31 cellular contexts compared by ENCODE assay signal in the genomic region with DNA sequence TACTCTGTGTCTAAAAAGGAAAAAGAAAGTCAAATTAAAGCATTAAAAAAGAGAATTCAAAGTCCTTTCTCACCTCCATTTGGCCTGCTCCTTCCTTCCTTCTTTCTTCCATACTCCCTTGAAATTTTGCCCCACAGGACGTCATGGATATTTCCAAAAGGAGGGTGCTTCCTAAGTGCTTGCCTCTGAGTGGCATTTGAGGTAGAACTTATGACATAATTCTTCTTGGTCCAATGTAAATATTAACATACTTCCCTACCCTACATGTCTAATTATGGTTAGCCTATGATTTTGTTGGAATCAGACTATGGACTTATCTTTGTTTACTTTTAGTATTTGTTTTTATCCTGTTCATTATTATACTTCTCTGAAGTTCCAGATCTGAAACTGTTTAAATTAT.
DNase-seq lines count a peak whose midpoint lies in the region; ATAC-seq, FAIRE-seq and TF ChIP-seq lines count a peak whose summit lies in the region.
"Had no signal": no experiment of that assay in that cellular context is flagged by ENCODE, and none has a peak within 500 bp of the region (broad histone marks: within the 10 kb centered on the region; RNA-seq: fewer than 3 reads in every experiment).

No MANE protein-coding gene starts in this region.

- H3K4me3 ChIP-seq in IMR-90 (ENCODE audit: insufficient read depth, low read depth, low read length): no peak overlapping the region
- peak overlapping the region in 2 of 3 experiments; percentile 12 to 48 for H3K4me3 ChIP-seq in endothelial cell of umbilical vein (replicated peaks in 1 of 3; ENCODE audit: insufficient read depth in 1 of 3, low read depth in 1 of 3, low read length in 3 of 3)
- no peak overlapping the region for H3K4me3 ChIP-seq in HAP-1
- H3K4me3 ChIP-seq: adrenal gland, BLaER1, cardiac muscle cell, GM12878, testis had no signal

- no peaks in the 10 kb centered on the region for H3K27me3 Mint-ChIP-seq in mesothelial cell of epicardium (ENCODE audit: low read depth)
- peaks cover 11% of the 10 kb centered on the region for H3K27me3 Mint-ChIP-seq in activated T-cell treated with anti-CD3 and anti-CD28 coated beads, Interleukin-2, amount 50 U/mL, for 24 hours

- H2AK9ac ChIP-seq in IMR-90 (replicated peaks; ENCODE audit: low read depth, low read length, poor library complexity): no peak overlapping the region

- no peaks in the 10 kb centered on the region for H3K36me3 Mint-ChIP-seq in mesothelial cell of epicardium
- H3K36me3 Mint-ChIP-seq in activated T-cell treated with anti-CD3 and anti-CD28 coated beads, Interleukin-2, amount 50 U/mL, for 24 hours (ENCODE audit: low read depth): no peaks in the 10 kb centered on the region
- H3K36me3 Mint-ChIP-seq: stimulated activated memory B cell treated with anti-CD40 and anti-IgM and Interleukin-4, amounts not matched to agents 10 μg/mL and 1 μg/mL and 100 μg/mL, for 72 hours; T-cell had no signal

- TF ChIP-seq POLR2A in IMR-90 (IDR thresholded peaks at IDR 0.05; ENCODE audit: low read depth, low read length): no peak
- no peak for TF ChIP-seq POLR2A in endothelial cell of umbilical vein (IDR thresholded peaks at IDR 0.05; ENCODE audit: low read depth, low read length)

- ATAC-seq in IMR-90 (ENCODE audit: low read depth): peak; percentile 18
- ATAC-seq: GM12878; stimulated activated memory B cell treated with anti-CD40 and anti-IgM and Interleukin-4, amounts not matched to agents 10 μg/mL and 1 μg/mL and 100 μg/mL, for 72 hours; T-cell had no signal

- peaks cover 5% of the 10 kb centered on the region for H3K4me1 Mint-ChIP-seq in mesothelial cell of epicardium
- H3K4me1 Mint-ChIP-seq in activated T-cell treated with anti-CD3 and anti-CD28 coated beads, Interleukin-2, amount 50 U/mL, for 24 hours (ENCODE audit: low read depth): peaks cover 2% of the 10 kb centered on the region
- H3K4me1 Mint-ChIP-seq: stimulated activated memory B cell treated with anti-CD40 and anti-IgM and Interleukin-4, amounts not matched to agents 10 μg/mL and 1 μg/mL and 100 μg/mL, for 72 hours; T-cell had no signal

- FAIRE-seq in endothelial cell of umbilical vein (lab: Jason Lieb, UNC): no peak
- FAIRE-seq: GM12878, keratinocyte had no signal

- H2BK120ac ChIP-seq in IMR-90 (ENCODE audit: low read depth, low read length): no peak overlapping the region

- H3K79me1 ChIP-seq in IMR-90 (ENCODE audit: low read depth in 1 of 2, low read length in 2 of 2): no peaks in the 10 kb centered on the region

- no peak overlapping the region for H2AFZ ChIP-seq in IMR-90 (replicated peaks; ENCODE audit: low read length, poor library complexity)
- H2AFZ ChIP-seq in endothelial cell of umbilical vein (ENCODE audit: low read depth, low read length): peak overlapping the region; percentile 57

- H3K27ac ChIP-seq in 22Rv1 (peak overlapping the region; percentile 59), IMR-90 (ENCODE audit: insufficient read depth, low read length) (no peak overlapping the region), endothelial cell of umbilical vein (ENCODE audit: insufficient read depth, low read depth, low read length) (peak overlapping the region; percentile 90)
- H3K27ac ChIP-seq: adrenal gland, BLaER1, cardiac muscle cell, testis had no signal

- no peak overlapping the region for H2BK20ac ChIP-seq in IMR-90 (ENCODE audit: low read depth, low read length)

- no peak overlapping the region for H4K91ac ChIP-seq in IMR-90 (ENCODE audit: insufficient read depth, low read depth, low read length)

- TF ChIP-seq CTCF in 22Rv1 (IDR thresholded peaks at IDR 0.05): no peak
- TF ChIP-seq CTCF in IMR-90 (conservative IDR thresholded peaks at IDR 0.05; ENCODE audit: low read depth, low read length): no peak
- TF ChIP-seq CTCF in endothelial cell of umbilical vein (IDR thresholded peaks at IDR 0.05; ENCODE audit: extremely low read depth in 1 of 2, insufficient read depth in 1 of 2, low read depth in 1 of 2, low read length in 2 of 2): no peak
- TF ChIP-seq CTCF in mesothelial cell of epicardium (IDR thresholded peaks at IDR 0.05; ENCODE audit: unreplicated experiment): no peak

- WGBS in IMR-90 (ENCODE audit: extremely low coverage in 2 of 2, insufficient read length in 1 of 2), 2 experiments: no CpG with 5 or more reads among the region's 1 CpG

- DNase-seq in IMR-90 (peak; percentile 17), endothelial cell of umbilical vein (ENCODE audit: low read depth, low spot score) (no peak), mesothelial cell of epicardium (ENCODE audit: low spot score in 2 of 2, unreplicated experiment in 2 of 2) (no peak), islet precursor cell (no peak), HAP-1 (ENCODE audit: low spot score in 2 of 2) (no peak), HEK293T (ENCODE audit: extremely low spot score) (no peak)
- DNase-seq in activated T-cell treated with anti-CD3 and anti-CD28 coated beads, Interleukin-2, amount 50 U/mL, for 24 hours: no peak
- DNase-seq: activated CD4-positive, CD25-positive, alpha-beta regulatory T cell treated with anti-CD3 and anti-CD28 coated beads, Interleukin-2, amount 50 U/mL, for 72 hours; activated naive CD4-positive, alpha-beta T cell treated with Interleukin-2 at 50 U/mL for 16 hours; activated T-cell treated with anti-CD3 and anti-CD28 coated beads, Interleukin-2, amount 50 U/mL, for 48 hours; adrenal gland; Caco-2; cortex of kidney; endodermal cell; HCEC 1CT; mammary epithelial cell; NCI-H1105 treated with DMSO at 0.1 percent for 48 hours; NCI-H2029; NCI-H345; nucleus accumbens; retina; Right ventricle myocardium superior; stimulated activated CD4-positive, alpha-beta T cell treated with anti-CD3 and anti-CD28 coated beads, Interleukin-4, amount 100 ng/mL, for 1 hour; T-cell; testis had no signal

- intact Hi-C loops in IMR-90 (cut with micrococcal nuclease) (loop anchor here (10.0 kb wide), 2 partner anchors 115 to 205 kb away; no protein-coding TSS in a partner anchor), endothelial cell of umbilical vein (cut with micrococcal nuclease) (loop anchor here (1.0 to 5.0 kb wide), 7 partner anchors 47 to 309 kb away; partner anchors contain the start of genes DOK5 and PFDN4)

- peak overlapping the region; percentile 7 for H3K27ac Mint-ChIP-seq in mesothelial cell of epicardium
- no peak overlapping the region for H3K27ac Mint-ChIP-seq in activated T-cell treated with anti-CD3 and anti-CD28 coated beads, Interleukin-2, amount 50 U/mL, for 24 hours
- H3K27ac Mint-ChIP-seq: endodermal cell; stimulated activated memory B cell treated with anti-CD40 and anti-IgM and Interleukin-4, amounts not matched to agents 10 μg/mL and 1 μg/mL and 100 μg/mL, for 72 hours; T-cell had no signal

- H3K36me3 ChIP-seq in IMR-90 (ENCODE audit: control insufficient read depth, insufficient read depth, low read length) (no peaks in the 10 kb centered on the region), endothelial cell of umbilical vein (ENCODE audit: control insufficient read depth in 2 of 2, extremely low read depth in 1 of 2, insufficient read depth in 2 of 2, low read length in 2 of 2) (no peaks in the 10 kb centered on the region), HAP-1 (replicated peaks) (no peaks in the 10 kb centered on the region)
- H3K36me3 ChIP-seq: adrenal gland, BLaER1, cardiac muscle cell had no signal

- H3K9me1 ChIP-seq in IMR-90 (ENCODE audit: insufficient read depth, low read length) (peaks cover 3% of the 10 kb centered on the region; the same call in 1 of the 2 replicates), endothelial cell of umbilical vein (replicated peaks; ENCODE audit: control insufficient read depth, extremely low read depth, insufficient read depth, low read length) (no peaks in the 10 kb centered on the region)

- H4K20me1 ChIP-seq in IMR-90 (ENCODE audit: insufficient read depth, low read length): no peaks in the 10 kb centered on the region
- H4K20me1 ChIP-seq in endothelial cell of umbilical vein (replicated peaks; ENCODE audit: control insufficient read depth, extremely low read depth, insufficient read depth, low read length): no peaks in the 10 kb centered on the region
- H4K20me1 ChIP-seq: BLaER1 had no signal

- H2AK5ac ChIP-seq in IMR-90 (ENCODE audit: low read depth, low read length): 0 out of 2 replicates have a peak overlapping the region, but pooled peaks have one; percentile 27

- dilution Hi-C loops in IMR-90 (cut with HindIII; ENCODE audit: low sequenced_read_pairs, unreplicated experiment): no loop called here
- dilution Hi-C loops in endothelial cell of umbilical vein (cut with MboI; ENCODE audit: extremely low pct_ligation_motif_present, low sequenced_read_pairs): no loop called here

- peak overlapping the region; percentile 24 for H2BK5ac ChIP-seq in IMR-90 (ENCODE audit: low read depth, low read length, poor library complexity, severe bottlenecking)

- H3K9me3 ChIP-seq in IMR-90 (ENCODE audit: control insufficient read depth, insufficient read depth, low read length) (no peaks in the 10 kb centered on the region), endothelial cell of umbilical vein (replicated peaks; ENCODE audit: control insufficient read depth, insufficient read depth, low read length) (no peaks in the 10 kb centered on the region), HAP-1 (no peaks in the 10 kb centered on the region; the same call in 1 of the 2 replicates)
- H3K9me3 ChIP-seq: adrenal gland, BLaER1, Caco-2, testis had no signal

- H3K79me2 ChIP-seq in endothelial cell of umbilical vein (ENCODE audit: control insufficient read depth, insufficient read depth, low read length): no peaks in the 10 kb centered on the region

- H3K4me1 ChIP-seq in IMR-90 (ENCODE audit: control insufficient read depth, insufficient read depth, low read length) (peaks cover 4% of the 10 kb centered on the region), endothelial cell of umbilical vein (ENCODE audit: control insufficient read depth, extremely low read depth, insufficient read depth, low read length) (peaks cover 47% of the 10 kb centered on the region), HAP-1 (no peaks in the 10 kb centered on the region)
- H3K4me1 ChIP-seq: Caco-2, testis had no signal

- H3K9ac ChIP-seq in IMR-90 (ENCODE audit: low read depth, low read length): no peak overlapping the region
- peak overlapping the region; percentile 61 for H3K9ac ChIP-seq in endothelial cell of umbilical vein (replicated peaks; ENCODE audit: extremely low read depth, insufficient read depth, low read length)
- H3K9ac ChIP-seq: BLaER1 had no signal

- H3K27me3 ChIP-seq in IMR-90 (ENCODE audit: control insufficient read depth, insufficient read depth, low read length): no peaks in the 10 kb centered on the region
- no peaks in the 10 kb centered on the region for H3K27me3 ChIP-seq in endothelial cell of umbilical vein (ENCODE audit: control insufficient read depth in 2 of 2, insufficient read depth in 2 of 2, low read length in 2 of 2)
- no peaks in the 10 kb centered on the region for H3K27me3 ChIP-seq in HAP-1 (ENCODE audit: low read depth)
- H3K27me3 ChIP-seq: adrenal gland, BLaER1, cardiac muscle cell, testis had no signal

- CTCF ChIA-PET in IMR-90 (lab: Yijun Ruan, JAX): no interaction called here
- CTCF ChIA-PET in endothelial cell of umbilical vein (lab: Charles Lee): interaction anchor here (1.1 to 1.4 kb wide), 5 partner anchors 13 to 220 kb away, joined by 3 to 4 read pairs (median 3); no protein-coding TSS in a partner anchor
- CTCF ChIA-PET in HEK293T (lab: Yijun Ruan, JAX): interaction anchor here (0.9 kb wide), 1 partner anchor 31 kb away, joined by 6 read pairs; no protein-coding TSS in a partner anchor

- H3K9me3 Mint-ChIP-seq in mesothelial cell of epicardium: peaks cover 12% of the 10 kb centered on the region
- H3K9me3 Mint-ChIP-seq in activated T-cell treated with anti-CD3 and anti-CD28 coated beads, Interleukin-2, amount 50 U/mL, for 24 hours: peaks cover 10% of the 10 kb centered on the region
- H3K9me3 Mint-ChIP-seq: endodermal cell had no signal

- no peak overlapping the region for H3K4me3 Mint-ChIP-seq in mesothelial cell of epicardium
- no peak overlapping the region for H3K4me3 Mint-ChIP-seq in activated T-cell treated with anti-CD3 and anti-CD28 coated beads, Interleukin-2, amount 50 U/mL, for 24 hours
- H3K4me3 Mint-ChIP-seq: endodermal cell; stimulated activated memory B cell treated with anti-CD40 and anti-IgM and Interleukin-4, amounts not matched to agents 10 μg/mL and 1 μg/mL and 100 μg/mL, for 72 hours; T-cell had no signal

- no peak overlapping the region for H3K56ac ChIP-seq in IMR-90 (ENCODE audit: extremely low read depth, insufficient read depth, low read length)

- no peak overlapping the region for H4K5ac ChIP-seq in IMR-90 (ENCODE audit: low read depth, low read length)

- in situ Hi-C loops in IMR-90 (cut with MboI; ENCODE audit: low sequenced_read_pairs): no loop called here
- in situ Hi-C loops in HAP-1 (cut with MboI; ENCODE audit: low sequenced_read_pairs): no loop called here

- H3K18ac ChIP-seq in IMR-90 (ENCODE audit: low read depth, low read length): no peak overlapping the region

- no peak overlapping the region for H3K4ac ChIP-seq in IMR-90 (ENCODE audit: low read depth, low read length)

- no peak overlapping the region for H3K23ac ChIP-seq in IMR-90 (ENCODE audit: low read depth, low read length)

- no peak overlapping the region for H3K4me2 ChIP-seq in IMR-90 (ENCODE audit: low read depth, low read length)
- H3K4me2 ChIP-seq in endothelial cell of umbilical vein (ENCODE audit: insufficient read depth, low read length): peak overlapping the region; percentile 89
- H3K4me2 ChIP-seq: BLaER1 had no signal

- POLR2A ChIA-PET in IMR-90 (lab: Charles Lee; ENCODE audit: unreplicated experiment): interaction anchor here (0.6 kb wide), 1 partner anchor 27 kb away, joined by 3 read pairs; no protein-coding TSS in a partner anchor
- POLR2A ChIA-PET in endothelial cell of umbilical vein (lab: Charles Lee): no interaction called here
- POLR2A ChIA-PET in HEK293T (lab: Yijun Ruan, JAX): no interaction called here

- no peak for TF ChIP-seq RAD21 in IMR-90 (IDR thresholded peaks at IDR 0.05; ENCODE audit: low read length)

- H3K14ac ChIP-seq in IMR-90 (replicated peaks; ENCODE audit: low read depth, low read length): no peak overlapping the region; the same call in 1 of the 2 replicates

- H2BK15ac ChIP-seq in IMR-90 (ENCODE audit: low read depth, low read length): peak overlapping the region; percentile 30; the same call in 1 of the 3 replicates

- H4K8ac ChIP-seq in IMR-90 (ENCODE audit: low read depth in 2 of 2, low read length in 2 of 2): no peak overlapping the region

- BruUV-seq in IMR-90 (replicated peaks; lab: Mats Ljungman, UMichigan): no TSS peak
- BruUV-seq in endothelial cell of umbilical vein (replicated peaks; lab: Mats Ljungman, UMichigan): TSS peak; percentile 54

Comparison
In these comparisons a context has a peak if more than half of its experiments do, and no peak if none do; other contexts are left out.
1. H3K4me3 ChIP-seq: peak in endothelial cell of umbilical vein (2 of 3); none in IMR-90 (single experiment) and HAP-1 (single experiment).